In genomic region chr10:132304756-132305509, GRCh38 we compare ENCODE assay signal across 15 cellular contexts.
"Had no signal": no experiment of that assay in that cellular context is flagged by ENCODE, and none has a peak within 500 bp of the region (broad histone marks: within the 10 kb centered on the region; RNA-seq: fewer than 3 reads in every experiment).

No MANE protein-coding gene starts in this region.

- H3K4me1 Mint-ChIP-seq: activated T-helper 17 cell treated with anti-CD3 and anti-CD28 coated beads, Interleukin-2, amount 50 U/mL, for 72 hours had no signal

- H3K9ac ChIP-seq: neural progenitor cell had no signal

- H3K9me3 Mint-ChIP-seq: activated naive CD4-positive, alpha-beta T cell treated with anti-CD3 and anti-CD28 coated beads, Interleukin-2, amount 10 ng/mL, durations not matched to agents 7 days and 5 days; activated T-helper 17 cell treated with anti-CD3 and anti-CD28 coated beads, Interleukin-2, amount 50 U/mL, for 72 hours; central memory CD8-positive, alpha-beta T cell; stimulated activated naive B cell treated with anti-CD40 and anti-IgM and Interleukin-4, amounts not matched to agents 10 μg/mL and 1 μg/mL and 100 μg/mL, for 72 hours; T-helper 2 cell treated with Interferon-gamma antibody and Interleukin-4, amounts not matched to agents 5 μg/mL and 100 μg/mL, for 36 hours had no signal

- H2AFZ ChIP-seq: neural progenitor cell had no signal

- ATAC-seq: activated T-helper 17 cell treated with anti-CD3 and anti-CD28 coated beads, Interleukin-2, amount 50 U/mL, for 72 hours; left ventricle myocardium superior; pancreas; stimulated activated naive B cell treated with anti-CD40 and anti-IgM and Interleukin-4, amounts not matched to agents 10 μg/mL and 1 μg/mL and 100 μg/mL, for 72 hours had no signal

- H3K36me3 Mint-ChIP-seq: activated naive CD4-positive, alpha-beta T cell treated with anti-CD3 and anti-CD28 coated beads, Interleukin-2, amount 10 ng/mL, durations not matched to agents 7 days and 5 days had no signal

- H3K4me3 Mint-ChIP-seq: activated naive CD4-positive, alpha-beta T cell treated with anti-CD3 and anti-CD28 coated beads, Interleukin-2, amount 10 ng/mL, durations not matched to agents 7 days and 5 days; stimulated activated naive B cell treated with anti-CD40 and anti-IgM and Interleukin-4, amounts not matched to agents 10 μg/mL and 1 μg/mL and 100 μg/mL, for 72 hours; T-helper 2 cell treated with Interferon-gamma antibody and Interleukin-4, amounts not matched to agents 5 μg/mL and 100 μg/mL, for 36 hours had no signal

- H3K27ac Mint-ChIP-seq: activated naive CD4-positive, alpha-beta T cell treated with anti-CD3 and anti-CD28 coated beads, Interleukin-2, amount 10 ng/mL, durations not matched to agents 7 days and 5 days; activated T-helper 17 cell treated with anti-CD3 and anti-CD28 coated beads, Interleukin-2, amount 50 U/mL, for 72 hours; neural progenitor cell; stimulated activated naive B cell treated with anti-CD40 and anti-IgM and Interleukin-4, amounts not matched to agents 10 μg/mL and 1 μg/mL and 100 μg/mL, for 72 hours; T-helper 2 cell treated with Interferon-gamma antibody and Interleukin-4, amounts not matched to agents 5 μg/mL and 100 μg/mL, for 36 hours had no signal

- DNase-seq: activated naive CD4-positive, alpha-beta T cell treated with anti-CD3 and anti-CD28 coated beads, Interleukin-2, amount 10 ng/mL, durations not matched to agents 7 days and 5 days; effector memory CD4-positive, alpha-beta T cell; foreskin fibroblast; hippocampal formation; left ventricle myocardium superior; stimulated activated CD4-positive, alpha-beta T cell treated with anti-CD3 and anti-CD28 coated beads, Interleukin-15, amount 100 ng/mL, for 24 hours; stimulated activated CD4-positive, alpha-beta T cell treated with anti-CD3 and anti-CD28 coated beads, Interleukin-4, amount 100 ng/mL, for 1 hour; stimulated activated naive B cell treated with anti-CD40 and anti-IgM and Interleukin-4, amounts not matched to agents 10 μg/mL and 1 μg/mL and 100 μg/mL, for 72 hours had no signal

- H3K36me3 ChIP-seq: neural progenitor cell, pancreas, tibial nerve, vagina had no signal

- H3K27ac ChIP-seq: neural progenitor cell, pancreas, tibial nerve, vagina had no signal

- H3K9me3 ChIP-seq: pancreas, tibial nerve, vagina had no signal

- H3K27me3 Mint-ChIP-seq: activated T-helper 17 cell treated with anti-CD3 and anti-CD28 coated beads, Interleukin-2, amount 50 U/mL, for 72 hours; central memory CD8-positive, alpha-beta T cell had no signal

- H3K4me2 ChIP-seq: neural progenitor cell had no signal

- H3K27me3 ChIP-seq: pancreas, tibial nerve, vagina had no signal

- H3K4me3 ChIP-seq: neural progenitor cell, pancreas, tibial nerve, vagina had no signal
